ENCODE assay signal across 14 cellular contexts in the genomic region with DNA sequence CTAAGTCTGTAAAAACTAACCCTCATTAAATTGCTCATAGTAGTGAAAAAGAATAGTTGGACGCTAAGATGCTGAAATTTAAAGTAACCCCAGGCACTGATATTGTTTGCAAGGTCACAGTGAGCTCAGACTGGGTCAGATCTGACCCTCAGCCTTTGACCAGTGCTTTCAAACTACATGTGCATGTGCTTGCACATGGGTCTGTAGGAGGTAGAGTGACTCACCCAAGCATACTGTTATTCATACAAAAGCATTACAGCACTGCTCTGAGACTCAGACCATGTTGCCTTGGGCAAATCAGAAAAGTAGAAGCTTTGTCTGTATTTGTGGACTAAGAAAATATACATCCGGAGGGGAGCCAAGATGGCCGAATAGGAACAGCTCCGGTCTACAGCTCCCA.
DNase-seq lines count a peak whose midpoint lies in the region; ATAC-seq and TF ChIP-seq lines count a peak whose summit lies in the region.
"Had no signal": no experiment of that assay in that cellular context is flagged by ENCODE, and none has a peak within 500 bp of the region (broad histone marks: within the 10 kb centered on the region; RNA-seq: fewer than 3 reads in every experiment).

No MANE protein-coding gene starts in this region.

- TF ChIP-seq CTCF in SK-N-SH (IDR thresholded peaks at IDR 0.05): no peak
- TF ChIP-seq CTCF in suprapubic skin (IDR thresholded peaks at IDR 0.05): no peak
- TF ChIP-seq CTCF in GM13977 (IDR thresholded peaks at IDR 0.05; ENCODE audit: extremely low read depth, insufficient read depth, missing control alignments): no peak

- no peak for TF ChIP-seq POLR2A in suprapubic skin (IDR thresholded peaks at IDR 0.05)

- no peak overlapping the region for H2AFZ ChIP-seq in SK-N-SH (ENCODE audit: low read depth)

- H3K79me2 ChIP-seq in SK-N-SH (ENCODE audit: insufficient read depth): no peaks in the 10 kb centered on the region

- no peak for TF ChIP-seq RAD21 in SK-N-SH (IDR thresholded peaks at IDR 0.05; ENCODE audit: low read length)

- peaks cover 6% of the 10 kb centered on the region for H3F3A ChIP-seq in SK-N-SH (replicated peaks; ENCODE audit: insufficient read depth)

- no peak for ATAC-seq in GM19467 (IDR thresholded peaks at IDR 0.05; ENCODE audit: unreplicated experiment)
- ATAC-seq: GM12878, sciatic nerve had no signal

- H3K27me3 ChIP-seq in SK-N-SH (ENCODE audit: insufficient read depth) (no peaks in the 10 kb centered on the region), suprapubic skin (no peaks in the 10 kb centered on the region)

- H3K4me3 ChIP-seq in SK-N-SH (ENCODE audit: low read depth in 2 of 2, low read length in 1 of 2) (no peak overlapping the region), suprapubic skin (no peak overlapping the region)
- H3K4me3 ChIP-seq: GM12878 had no signal

- H4K20me1 ChIP-seq in SK-N-SH (ENCODE audit: insufficient read depth): no peaks in the 10 kb centered on the region

- in situ Hi-C loops in GM13977 (cut with MboI; ENCODE audit: low pct_unique_long_range_greater_than_20kb, low sequenced_read_pairs, unreplicated experiment): no loop called here

- CTCF ChIA-PET in SK-N-SH (lab: Yijun Ruan, JAX): no interaction called here

- no peak for TF ChIP-seq EP300 in SK-N-SH (IDR thresholded peaks at IDR 0.05; ENCODE audit: borderline replicate concordance in 1 of 2, low read depth in 1 of 2, low read length in 1 of 2)
- no peak for TF ChIP-seq EP300 in suprapubic skin (IDR thresholded peaks at IDR 0.05)

- WGBS in SK-N-SH (ENCODE audit: low lambda C conversion rate): 93% methylated on average over 4 of the region's 4 CpGs
- 93% methylated on average over 4 of the region's 4 CpGs for WGBS in suprapubic skin

- H3K36me3 ChIP-seq in SK-N-SH (replicated peaks in 1 of 2; ENCODE audit: control insufficient read depth in 1 of 2, insufficient read depth in 2 of 2, low read length in 1 of 2) (no peaks in the 10 kb centered on the region), suprapubic skin (no peaks in the 10 kb centered on the region)

- H3K27ac ChIP-seq in SK-N-SH (ENCODE audit: low read depth in 2 of 2, low read length in 1 of 2): no peak overlapping the region
- H3K27ac ChIP-seq in suprapubic skin: no peak overlapping the region

- H3K9me3 ChIP-seq in SK-N-SH: no peaks in the 10 kb centered on the region
- H3K9me3 ChIP-seq in suprapubic skin: no peaks in the 10 kb centered on the region
- H3K9me3 ChIP-seq: Caco-2 had no signal

- POLR2A ChIA-PET in SK-N-SH (lab: Yijun Ruan, JAX): no interaction called here

- peaks cover 0 to 6% of the 10 kb centered on the region in 2 experiments; a peak in 1 of 4 replicates for H3K4me1 ChIP-seq in SK-N-SH (ENCODE audit: control insufficient read depth in 1 of 2, insufficient read depth in 2 of 2, low read depth in 1 of 2, low read length in 1 of 2)
- peaks cover 15% of the 10 kb centered on the region for H3K4me1 ChIP-seq in suprapubic skin

- DNase-seq in HCEC 1CT: peak; percentile 86
- no peak for DNase-seq in SK-N-SH
- peak; percentile 44 for DNase-seq in fibroblast of gingiva (ENCODE audit: low read depth)
- peak; percentile 84 for DNase-seq in renal cortical epithelial cell (ENCODE audit: low read depth)
- no peak for DNase-seq in NCI-H2081 treated with DMSO at 0.1 percent for 48 hours (lab: John Stamatoyannopoulos, UW)
- DNase-seq in suprapubic skin (ENCODE audit: low spot score in 2 of 2): no peak
- DNase-seq in GM13977 (ENCODE audit: low spot score): no peak
- DNase-seq: Caco-2; central memory CD4-positive, alpha-beta T cell; hippocampal formation; NCI-H2171 treated with DMSO at 0.1 percent for 48 hours had no signal

- no peak overlapping the region for H3K4me2 ChIP-seq in SK-N-SH

- H3K9ac ChIP-seq in SK-N-SH: no peak overlapping the region

- H3K9me2 ChIP-seq in SK-N-SH: no peaks in the 10 kb centered on the region

TF ChIP-seq in SK-N-SH, 30 proteins besides CTCF, POLR2A, EP300 and RAD21:
- peak; percentile 43; the same call in 1 of the 2 replicates for TF ChIP-seq FOSL2 (IDR thresholded peaks at IDR 0.05; ENCODE audit: borderline replicate concordance, low read depth)
- TF ChIP-seq SIN3A (IDR thresholded peaks at IDR 0.05; ENCODE audit: borderline replicate concordance, low read depth, low read length): no peak
- 0 out of 2 replicates have a peak, but pooled peaks have one; percentile 12 for TF ChIP-seq JUND (IDR thresholded peaks at IDR 0.05)
- TF ChIP-seq, protein P1, sequence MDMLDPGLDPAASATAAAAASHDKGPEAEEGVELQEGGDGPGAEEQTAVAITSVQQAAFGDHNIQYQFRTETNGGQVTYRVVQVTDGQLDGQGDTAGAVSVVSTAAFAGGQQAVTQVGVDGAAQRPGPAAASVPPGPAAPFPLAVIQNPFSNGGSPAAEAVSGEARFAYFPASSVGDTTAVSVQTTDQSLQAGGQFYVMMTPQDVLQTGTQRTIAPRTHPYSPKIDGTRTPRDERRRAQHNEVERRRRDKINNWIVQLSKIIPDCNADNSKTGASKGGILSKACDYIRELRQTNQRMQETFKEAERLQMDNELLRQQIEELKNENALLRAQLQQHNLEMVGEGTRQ (IDR thresholded peaks at IDR 0.05; ENCODE audit: borderline replicate concordance, low read depth, low read length): no peak
- no peak for TF ChIP-seq SMC3 (IDR thresholded peaks at IDR 0.05; ENCODE audit: low read depth, low read length)
- TF ChIP-seq, protein P2, sequence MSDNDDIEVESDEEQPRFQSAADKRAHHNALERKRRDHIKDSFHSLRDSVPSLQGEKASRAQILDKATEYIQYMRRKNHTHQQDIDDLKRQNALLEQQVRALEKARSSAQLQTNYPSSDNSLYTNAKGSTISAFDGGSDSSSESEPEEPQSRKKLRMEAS (IDR thresholded peaks at IDR 0.05; ENCODE audit: low read depth): peak; percentile 69; the same call in 1 of the 2 replicates

Comparison
In these comparisons a context has a peak if more than half of its experiments do, and no peak if none do; other contexts are left out.
1. DNase-seq: peak in HCEC 1CT (single experiment), fibroblast of gingiva (single experiment) and renal cortical epithelial cell (single experiment); none in SK-N-SH (single experiment), NCI-H2081 treated with DMSO at 0.1 percent for 48 hours (single experiment), suprapubic skin (0 of 2) and GM13977 (single experiment).